ENCODE assay signal across 14 cellular contexts in the genomic region with DNA sequence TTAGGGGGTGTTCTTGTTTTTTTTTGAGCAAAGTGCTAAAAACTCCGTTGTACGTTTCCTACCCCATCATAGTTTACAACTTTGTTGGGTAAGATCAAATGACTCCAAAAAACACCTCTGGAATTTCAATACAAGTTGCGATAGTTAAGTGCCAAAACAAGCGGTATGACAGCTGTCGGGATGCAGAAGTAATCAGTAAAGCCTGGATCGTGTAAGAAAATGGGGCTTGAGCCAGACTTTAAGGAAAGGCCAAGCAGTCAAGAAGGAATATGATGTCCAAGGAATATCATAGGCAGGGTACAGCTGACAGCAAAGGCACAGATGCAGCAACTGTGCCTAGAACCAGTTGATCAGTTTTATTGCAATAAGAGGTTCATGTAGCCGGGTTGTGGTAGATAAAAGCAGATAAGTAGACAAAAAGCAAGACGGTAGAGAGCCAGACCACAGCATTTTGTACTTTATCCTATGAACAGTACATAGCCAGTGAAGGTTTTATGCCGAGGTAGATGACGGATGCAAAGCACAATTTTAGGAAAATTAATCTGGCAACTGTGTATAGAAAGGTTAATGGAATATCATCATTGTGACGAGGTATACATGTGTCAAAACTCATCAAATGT. TPM values are rescaled to one million over a fixed set of nuclear protein-coding genes. Genes with fewer than 3 reads are reported as not detected.
DNase-seq lines count a peak whose midpoint lies in the region; ATAC-seq and TF ChIP-seq lines count a peak whose summit lies in the region.
"Had no signal": no experiment of that assay in that cellular context is flagged by ENCODE, and none has a peak within 500 bp of the region (broad histone marks: within the 10 kb centered on the region; RNA-seq: fewer than 3 reads in every experiment).

No MANE protein-coding gene starts in this region.

- H3K4me1 ChIP-seq in Loucy (ENCODE audit: insufficient read depth, low read length, poor library complexity, severe bottlenecking), result peaks cover 48% of the 10 kb centered on the region

- intact Hi-C loops in CD4-positive, alpha-beta T cell (cut with DNase I, micrococcal nuclease), result loop anchor here in 1 of 2 experiments (5.0 kb wide), 1 partner anchor 45 kb away; a partner anchor contains a TSS
- intact Hi-C loops in posterior vena cava (cut with DNase I), result no loop called here

- H3K36me3 Mint-ChIP-seq in CD4-positive, alpha-beta T cell (ENCODE audit: low read depth), result peaks cover 86% of the 10 kb centered on the region
- H3K36me3 Mint-ChIP-seq in central memory CD8-positive, alpha-beta T cell (ENCODE audit: insufficient read depth), result peaks cover 8% of the 10 kb centered on the region
- peaks cover 94% of the 10 kb centered on the region for H3K36me3 Mint-ChIP-seq in nephron progenitor cell (ENCODE audit: low read depth)

- H3K9me3 ChIP-seq in CD4-positive, alpha-beta T cell (ENCODE audit: control insufficient read depth, low read length), result no peaks in the 10 kb centered on the region
- no peaks in the 10 kb centered on the region for H3K9me3 ChIP-seq in Loucy (ENCODE audit: insufficient read depth, low read depth, low read length)

- peak overlapping the region; percentile 38 for H3K9ac ChIP-seq in Loucy (ENCODE audit: low read depth, low read length, poor library complexity, severe bottlenecking)
- H3K9ac ChIP-seq: BLaER1 treated with 17β-estradiol and CSF1 and Interleukin-3, amounts not matched to agents 10 nM and 100 nM; KMS-11 had no signal

- DNase-seq in CD4-positive, alpha-beta T cell, result no peak
- DNase-seq in central memory CD8-positive, alpha-beta T cell (ENCODE audit: low spot score in 2 of 2), result no peak
- DNase-seq in nephron progenitor cell, result no peak
- no peak for DNase-seq in anterior cingulate cortex (lab: John Stamatoyannopoulos, UW)
- no peak for DNase-seq in posterior vena cava (ENCODE audit: low spot score)
- no peak for DNase-seq in HuH-7.5 (ENCODE audit: low spot score)
- DNase-seq: hypothalamus, mesenchymal stem cell, NCI-H1930 had no signal

- H3K27ac Mint-ChIP-seq in CD4-positive, alpha-beta T cell, result peak overlapping the region; percentile 81
- H3K27ac Mint-ChIP-seq in central memory CD8-positive, alpha-beta T cell (ENCODE audit: low read depth), result peak overlapping the region; percentile 7
- peak overlapping the region; percentile 6 for H3K27ac Mint-ChIP-seq in nephron progenitor cell
- H3K27ac Mint-ChIP-seq: progenitor cell of endocrine pancreas had no signal

- no peaks in the 10 kb centered on the region for H3K27me3 Mint-ChIP-seq in CD4-positive, alpha-beta T cell
- no peaks in the 10 kb centered on the region for H3K27me3 Mint-ChIP-seq in central memory CD8-positive, alpha-beta T cell
- no peaks in the 10 kb centered on the region for H3K27me3 Mint-ChIP-seq in nephron progenitor cell (ENCODE audit: low read depth, poor library complexity)
- H3K27me3 Mint-ChIP-seq: progenitor cell of endocrine pancreas had no signal

- no peak for TF ChIP-seq CTCF in CD4-positive, alpha-beta T cell (IDR thresholded peaks at IDR 0.05)
- TF ChIP-seq CTCF in Loucy (conservative IDR thresholded peaks at IDR 0.05; ENCODE audit: low read length) (no peak), nephron progenitor cell (IDR thresholded peaks at IDR 0.05) (no peak)

- no peaks in the 10 kb centered on the region for H3K27me3 ChIP-seq in CD4-positive, alpha-beta T cell (ENCODE audit: control insufficient read depth, insufficient read depth, low read length)
- no peaks in the 10 kb centered on the region for H3K27me3 ChIP-seq in Loucy (ENCODE audit: insufficient read depth, low read length, poor library complexity, severe bottlenecking)
- H3K27me3 ChIP-seq: BLaER1 treated with 17β-estradiol and CSF1 and Interleukin-3, amounts not matched to agents 10 nM and 100 nM had no signal

- H3F3A ChIP-seq in Loucy (ENCODE audit: low read depth), result no peaks in the 10 kb centered on the region

- H3K79me2 ChIP-seq in Loucy (ENCODE audit: insufficient read depth, low read length), result no peaks in the 10 kb centered on the region

- peak overlapping the region; percentile 22 for H3K27ac ChIP-seq in CD4-positive, alpha-beta T cell (ENCODE audit: low read depth, low read length)
- H3K27ac ChIP-seq: BLaER1 treated with 17β-estradiol and CSF1 and Interleukin-3, amounts not matched to agents 10 nM and 100 nM; KMS-11 had no signal

- POLR2A ChIA-PET in CD4-positive, alpha-beta T cell (lab: Charles Lee), result interaction anchor here (0.6 to 2.0 kb wide), 5 partner anchors 8 to 468 kb away, joined by 3 to 8 read pairs (median 5); no protein-coding TSS in a partner anchor

- peaks cover 5% of the 10 kb centered on the region for H3K9me3 Mint-ChIP-seq in CD4-positive, alpha-beta T cell
- H3K9me3 Mint-ChIP-seq in central memory CD8-positive, alpha-beta T cell, result peaks cover 5% of the 10 kb centered on the region
- H3K9me3 Mint-ChIP-seq in nephron progenitor cell, result no peaks in the 10 kb centered on the region

- H3K9me2 ChIP-seq in Loucy (replicated peaks; ENCODE audit: low read depth, low read length), result no peaks in the 10 kb centered on the region

- peak overlapping the region; percentile 64 for H3K4me3 Mint-ChIP-seq in CD4-positive, alpha-beta T cell
- peak overlapping the region; percentile 58 for H3K4me3 Mint-ChIP-seq in central memory CD8-positive, alpha-beta T cell
- H3K4me3 Mint-ChIP-seq in nephron progenitor cell, result no peak overlapping the region

- peak overlapping the region; percentile 47 for H3K4me3 ChIP-seq in Loucy (ENCODE audit: low read length, poor library complexity, severe bottlenecking)
- H3K4me3 ChIP-seq: BLaER1 treated with 17β-estradiol and CSF1 and Interleukin-3, amounts not matched to agents 10 nM and 100 nM had no signal

- peak overlapping the region; percentile 62 for H3K4me2 ChIP-seq in Loucy (ENCODE audit: low read depth, low read length, poor library complexity, severe bottlenecking)
- H3K4me2 ChIP-seq: KMS-11 had no signal

- no peaks in the 10 kb centered on the region for H3K36me3 ChIP-seq in Loucy (ENCODE audit: insufficient read depth, low read length)

- H4K20me1 ChIP-seq in Loucy (ENCODE audit: insufficient read depth, low read length, poor library complexity, severe bottlenecking), result no peaks in the 10 kb centered on the region

- H2AFZ ChIP-seq in Loucy (ENCODE audit: low read length), result no peak overlapping the region

- H3K4me1 Mint-ChIP-seq in CD4-positive, alpha-beta T cell (ENCODE audit: low read depth), result peaks cover 95% of the 10 kb centered on the region
- peaks cover 66% of the 10 kb centered on the region for H3K4me1 Mint-ChIP-seq in central memory CD8-positive, alpha-beta T cell
- peaks cover 37% of the 10 kb centered on the region for H3K4me1 Mint-ChIP-seq in nephron progenitor cell

- CTCF ChIA-PET in CD4-positive, alpha-beta T cell (lab: Charles Lee), result no interaction called here

- ATAC-seq in CD4-positive, alpha-beta T cell (ENCODE audit: poor library complexity), result no peak
- ATAC-seq in central memory CD8-positive, alpha-beta T cell (replicated peaks; ENCODE audit: extremely low read depth, poor library complexity, severe bottlenecking), result no peak
- no peak for ATAC-seq in HG02981 (IDR thresholded peaks at IDR 0.05; ENCODE audit: unreplicated experiment)

RNA-seq across cellular contexts. Expression of a gene that starts 45.5 kb away (rescaled TPM):
- total RNA-seq in CD4-positive, alpha-beta T cell, result 10 to 100 TPM; 52.1 to 52.5 TPM
- 100 to 1,000 TPM in 1 of 2 donors, 10 to 100 TPM in 1; 77.0 to 138 TPM for total RNA-seq in posterior vena cava

Comparison
In these comparisons a context has a peak if more than half of its experiments do, and no peak if none do; other contexts are left out.
1. H3K27ac Mint-ChIP-seq: peak in every context shown above with its lines; median percentile 81 in CD4-positive, alpha-beta T cell; 7 in central memory CD8-positive, alpha-beta T cell; 6 in nephron progenitor cell.